In the genomic region with DNA sequence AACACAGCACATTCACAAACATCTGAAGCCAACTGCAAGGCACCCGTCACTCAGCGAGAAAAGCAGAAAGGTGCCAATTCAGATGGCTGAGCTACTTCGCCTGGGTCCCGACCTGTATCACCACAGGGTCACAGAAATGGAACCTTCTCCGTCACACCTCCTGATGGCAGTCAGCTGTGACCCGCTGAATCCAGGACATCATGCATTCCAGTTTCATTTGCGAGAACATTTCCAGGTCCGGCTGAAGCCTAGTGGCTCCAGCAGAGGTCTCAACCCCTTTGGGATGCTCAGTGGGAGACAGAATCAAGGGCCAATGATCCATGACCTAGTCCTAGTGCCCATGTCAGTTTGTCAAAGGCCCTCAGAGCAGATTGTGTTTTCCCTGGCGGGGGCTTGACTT, we compare ENCODE assay signal across 14 cellular contexts.
A peak's percentile ranks its signal among the peaks of the same experiment; 100 is the strongest.
DNase-seq lines count a peak whose midpoint lies in the region; ATAC-seq and TF ChIP-seq lines count a peak whose summit lies in the region.
"Had no signal": no experiment of that assay in that cellular context is flagged by ENCODE, and none has a peak within 500 bp of the region (broad histone marks: within the 10 kb centered on the region; RNA-seq: fewer than 3 reads in every experiment).

No MANE protein-coding gene starts in this region.

- peaks cover 0 to 44% of the 10 kb centered on the region in 2 experiments; a peak in 1 of 4 replicates for H3K4me1 ChIP-seq in SK-N-SH (ENCODE audit: control insufficient read depth in 1 of 2, insufficient read depth in 2 of 2, low read depth in 1 of 2, low read length in 1 of 2)

- no peaks in the 10 kb centered on the region for H3K27me3 ChIP-seq in SK-N-SH (ENCODE audit: insufficient read depth)

- H3K4me3 Mint-ChIP-seq in activated naive CD4-positive, alpha-beta T cell treated with anti-CD3 and anti-CD28 coated beads, Interleukin-2, amount 50 U/mL, for 24 hours, result peak overlapping the region; percentile 41
- peak overlapping the region; percentile 24 for H3K4me3 Mint-ChIP-seq in activated T-helper 2 cell treated with anti-CD3 and anti-CD28 coated beads, Interferon-gamma antibody, Interleukin-2, Interleukin-4, amounts not matched to agents 10 μg/mL and 5 μg/mL and 100 μg/mL, durations not matched to agents 14 hours and 24 hours and 36 hours (ENCODE audit: low read depth)
- H3K4me3 Mint-ChIP-seq in naive B cell (peak overlapping the region in 2 of 8 donors; percentile 53 to 56), osteocyte (ENCODE audit: unreplicated experiment) (no peak overlapping the region)

- no peak overlapping the region for H2AFZ ChIP-seq in SK-N-SH (ENCODE audit: low read depth)

- TF ChIP-seq EP300 in SK-N-SH (IDR thresholded peaks at IDR 0.05; ENCODE audit: borderline replicate concordance in 1 of 2, low read depth in 1 of 2, low read length in 1 of 2), result no peak

- intact Hi-C loops in activated T-helper 2 cell treated with anti-CD3 and anti-CD28 coated beads, Interferon-gamma antibody, Interleukin-2, Interleukin-4, amounts not matched to agents 10 μg/mL and 5 μg/mL and 100 μg/mL, durations not matched to agents 14 hours and 24 hours and 36 hours (cut with micrococcal nuclease), result no loop called here

- peaks cover 9% of the 10 kb centered on the region for H3F3A ChIP-seq in SK-N-SH (replicated peaks; ENCODE audit: insufficient read depth)

- 94% methylated on average over 8 of the region's 9 CpGs for WGBS in SK-N-SH (ENCODE audit: low lambda C conversion rate)

- H3K36me3 ChIP-seq in SK-N-SH (replicated peaks in 1 of 2; ENCODE audit: control insufficient read depth in 1 of 2, insufficient read depth in 2 of 2, low read length in 1 of 2), result peaks cover 6 to 8% of the 10 kb centered on the region in 2 experiments
- H3K36me3 ChIP-seq: left ventricle myocardium inferior had no signal

- H3K9ac ChIP-seq in SK-N-SH, result no peak overlapping the region

- ATAC-seq in naive B cell (ENCODE audit: low read depth in 2 of 2) (no peak), GM19324 (IDR thresholded peaks at IDR 0.05; ENCODE audit: low FRiP score, unreplicated experiment) (no peak), HG03442 (IDR thresholded peaks at IDR 0.05; ENCODE audit: unreplicated experiment) (no peak)
- ATAC-seq: SK-N-SH treated with all-trans-retinoic acid at 6 μM for 48 hours had no signal

- H3K36me3 Mint-ChIP-seq in activated naive CD4-positive, alpha-beta T cell treated with anti-CD3 and anti-CD28 coated beads, Interleukin-2, amount 50 U/mL, for 24 hours, result peaks cover 30% of the 10 kb centered on the region
- H3K36me3 Mint-ChIP-seq in activated T-helper 2 cell treated with anti-CD3 and anti-CD28 coated beads, Interferon-gamma antibody, Interleukin-2, Interleukin-4, amounts not matched to agents 10 μg/mL and 5 μg/mL and 100 μg/mL, durations not matched to agents 14 hours and 24 hours and 36 hours (ENCODE audit: low read depth), result peaks cover 86% of the 10 kb centered on the region
- H3K36me3 Mint-ChIP-seq in naive B cell (peaks cover 0 to 5% of the 10 kb centered on the region in 2 donors), osteocyte (ENCODE audit: unreplicated experiment) (peaks cover 16% of the 10 kb centered on the region)

- H3K4me3 ChIP-seq in SK-N-SH (ENCODE audit: low read depth in 2 of 2, low read length in 1 of 2), result no peak overlapping the region
- H3K4me3 ChIP-seq: left ventricle myocardium inferior had no signal

- H3K9me3 Mint-ChIP-seq in activated naive CD4-positive, alpha-beta T cell treated with anti-CD3 and anti-CD28 coated beads, Interleukin-2, amount 50 U/mL, for 24 hours, result no peaks in the 10 kb centered on the region
- no peaks in the 10 kb centered on the region for H3K9me3 Mint-ChIP-seq in activated T-helper 2 cell treated with anti-CD3 and anti-CD28 coated beads, Interferon-gamma antibody, Interleukin-2, Interleukin-4, amounts not matched to agents 10 μg/mL and 5 μg/mL and 100 μg/mL, durations not matched to agents 14 hours and 24 hours and 36 hours
- no peaks in the 10 kb centered on the region for H3K9me3 Mint-ChIP-seq in naive B cell
- no peaks in the 10 kb centered on the region for H3K9me3 Mint-ChIP-seq in osteocyte (ENCODE audit: unreplicated experiment)

- peaks cover 6% of the 10 kb centered on the region; the same call in 1 of the 2 replicates for H4K20me1 ChIP-seq in SK-N-SH (ENCODE audit: insufficient read depth)

- H3K4me1 Mint-ChIP-seq in activated naive CD4-positive, alpha-beta T cell treated with anti-CD3 and anti-CD28 coated beads, Interleukin-2, amount 50 U/mL, for 24 hours, result peaks cover 89% of the 10 kb centered on the region
- H3K4me1 Mint-ChIP-seq in activated T-helper 2 cell treated with anti-CD3 and anti-CD28 coated beads, Interferon-gamma antibody, Interleukin-2, Interleukin-4, amounts not matched to agents 10 μg/mL and 5 μg/mL and 100 μg/mL, durations not matched to agents 14 hours and 24 hours and 36 hours (ENCODE audit: low read depth), result peaks cover 74% of the 10 kb centered on the region
- peaks cover 52 to 78% (median 53%) of the 10 kb centered on the region in 3 donors for H3K4me1 Mint-ChIP-seq in naive B cell
- peaks cover 12% of the 10 kb centered on the region for H3K4me1 Mint-ChIP-seq in osteocyte (ENCODE audit: unreplicated experiment)

- H3K27ac ChIP-seq in SK-N-SH (ENCODE audit: low read depth in 2 of 2, low read length in 1 of 2), result no peak overlapping the region

- TF ChIP-seq RAD21 in SK-N-SH (IDR thresholded peaks at IDR 0.05; ENCODE audit: low read length), result no peak

- H3K4me2 ChIP-seq in SK-N-SH, result no peak overlapping the region

- H3K27ac Mint-ChIP-seq in activated naive CD4-positive, alpha-beta T cell treated with anti-CD3 and anti-CD28 coated beads, Interleukin-2, amount 50 U/mL, for 24 hours, result peak overlapping the region; percentile 69
- H3K27ac Mint-ChIP-seq in activated T-helper 2 cell treated with anti-CD3 and anti-CD28 coated beads, Interferon-gamma antibody, Interleukin-2, Interleukin-4, amounts not matched to agents 10 μg/mL and 5 μg/mL and 100 μg/mL, durations not matched to agents 14 hours and 24 hours and 36 hours, result peak overlapping the region; percentile 93
- peak overlapping the region; percentile 82 to 98 (median 89) for H3K27ac Mint-ChIP-seq in naive B cell
- H3K27ac Mint-ChIP-seq in osteocyte (ENCODE audit: unreplicated experiment), result no peak overlapping the region

- TF ChIP-seq CTCF in SK-N-SH (IDR thresholded peaks at IDR 0.05) (no peak), osteocyte (IDR thresholded peaks at IDR 0.05) (no peak)

- POLR2A ChIA-PET in SK-N-SH (lab: Yijun Ruan, JAX), result no interaction called here

- peaks cover 100% of the 10 kb centered on the region for H3K79me2 ChIP-seq in SK-N-SH (ENCODE audit: insufficient read depth)

- H3K9me2 ChIP-seq in SK-N-SH, result no peaks in the 10 kb centered on the region

- CTCF ChIA-PET in SK-N-SH (lab: Yijun Ruan, JAX), result interaction anchor here (0.7 to 5.3 kb wide), 3 partner anchors 31 to 55 kb away, joined by 3 to 36 read pairs (median 8); no protein-coding TSS in a partner anchor

- no peaks in the 10 kb centered on the region for H3K27me3 Mint-ChIP-seq in activated naive CD4-positive, alpha-beta T cell treated with anti-CD3 and anti-CD28 coated beads, Interleukin-2, amount 50 U/mL, for 24 hours
- H3K27me3 Mint-ChIP-seq in activated T-helper 2 cell treated with anti-CD3 and anti-CD28 coated beads, Interferon-gamma antibody, Interleukin-2, Interleukin-4, amounts not matched to agents 10 μg/mL and 5 μg/mL and 100 μg/mL, durations not matched to agents 14 hours and 24 hours and 36 hours (ENCODE audit: low read depth), result no peaks in the 10 kb centered on the region
- H3K27me3 Mint-ChIP-seq in naive B cell, result no peaks in the 10 kb centered on the region
- H3K27me3 Mint-ChIP-seq in osteocyte (ENCODE audit: unreplicated experiment), result no peaks in the 10 kb centered on the region

- H3K9me3 ChIP-seq in SK-N-SH, result no peaks in the 10 kb centered on the region
- H3K9me3 ChIP-seq: left ventricle myocardium inferior had no signal

- DNase-seq in activated naive CD4-positive, alpha-beta T cell treated with Interleukin-2 at 50 U/mL for 16 hours, result no peak
- DNase-seq in activated T-helper 2 cell treated with anti-CD3 and anti-CD28 coated beads, Interferon-gamma antibody, Interleukin-2, Interleukin-4, amounts not matched to agents 10 μg/mL and 5 μg/mL and 100 μg/mL, durations not matched to agents 14 hours and 24 hours and 36 hours (ENCODE audit: low spot score), result no peak
- DNase-seq in naive B cell, result no peak
- no peak for DNase-seq in SK-N-SH
- DNase-seq in osteocyte (ENCODE audit: extremely low spot score, unreplicated experiment), result no peak
- DNase-seq: DMS53, left ventricle myocardium inferior, NCI-H1694, NCI-H526, trophoblast cell had no signal

TF ChIP-seq in SK-N-SH, 30 proteins besides CTCF, POLR2A, EP300 and RAD21 (continues in another document):
- no peak for TF ChIP-seq SIN3A (IDR thresholded peaks at IDR 0.05; ENCODE audit: borderline replicate concordance, low read depth, low read length)
- TF ChIP-seq POLR2AphosphoS5 (IDR thresholded peaks at IDR 0.05; ENCODE audit: low read depth, low read length), result no peak
- TF ChIP-seq RXRA (IDR thresholded peaks at IDR 0.05; ENCODE audit: borderline replicate concordance, low read depth), result no peak
- no peak for TF ChIP-seq CHD2 (IDR thresholded peaks at IDR 0.05; ENCODE audit: low read length, partially characterized antibody)
- no peak for TF ChIP-seq SMC3 (IDR thresholded peaks at IDR 0.05; ENCODE audit: low read depth, low read length)
- no peak for TF ChIP-seq FOXM1 (IDR thresholded peaks at IDR 0.05; ENCODE audit: low read depth)
- TF ChIP-seq, protein P1, sequence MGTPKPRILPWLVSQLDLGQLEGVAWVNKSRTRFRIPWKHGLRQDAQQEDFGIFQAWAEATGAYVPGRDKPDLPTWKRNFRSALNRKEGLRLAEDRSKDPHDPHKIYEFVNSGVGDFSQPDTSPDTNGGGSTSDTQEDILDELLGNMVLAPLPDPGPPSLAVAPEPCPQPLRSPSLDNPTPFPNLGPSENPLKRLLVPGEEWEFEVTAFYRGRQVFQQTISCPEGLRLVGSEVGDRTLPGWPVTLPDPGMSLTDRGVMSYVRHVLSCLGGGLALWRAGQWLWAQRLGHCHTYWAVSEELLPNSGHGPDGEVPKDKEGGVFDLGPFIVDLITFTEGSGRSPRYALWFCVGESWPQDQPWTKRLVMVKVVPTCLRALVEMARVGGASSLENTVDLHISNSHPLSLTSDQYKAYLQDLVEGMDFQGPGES (IDR thresholded peaks at IDR 0.05; ENCODE audit: low read depth, low read length), result no peak
- TF ChIP-seq GATA2 (CRISPR knock-in tag; IDR thresholded peaks at IDR 0.05), result no peak
- TF ChIP-seq ELF1 (IDR thresholded peaks at IDR 0.05), result no peak
- TF ChIP-seq NFIC (IDR thresholded peaks at IDR 0.05; ENCODE audit: borderline replicate concordance), result no peak
